In the genomic region with DNA sequence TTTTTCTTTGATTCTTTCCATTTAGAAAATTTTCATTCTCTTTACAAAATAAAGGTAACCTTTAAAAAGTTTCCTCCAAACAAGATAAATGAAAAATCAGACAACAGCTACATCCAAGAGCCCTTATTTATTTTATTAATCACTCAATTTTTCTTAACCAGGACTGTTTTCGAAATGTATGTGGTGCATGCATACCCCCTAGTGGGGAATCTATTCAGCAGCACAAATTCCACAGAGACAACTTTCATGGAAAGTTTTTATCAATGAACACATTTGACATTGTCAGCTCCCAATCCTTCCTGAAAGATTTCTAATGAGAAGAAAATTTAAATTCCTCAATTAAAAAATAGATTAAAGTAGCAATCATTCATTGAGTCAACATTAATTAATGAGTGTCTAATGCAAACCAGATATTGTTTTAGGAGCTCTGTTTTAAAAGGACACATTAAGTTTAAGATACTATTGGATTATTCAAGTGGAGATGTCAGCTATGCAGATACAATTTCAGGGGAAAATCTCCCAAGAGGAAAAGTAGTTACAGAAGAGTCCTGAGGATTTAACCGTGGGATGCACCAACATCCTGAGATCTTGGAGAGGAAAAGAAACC, we compare ENCODE assay signal across 8 cellular contexts. TPM values are rescaled to one million over a fixed set of nuclear protein-coding genes. Genes with fewer than 3 reads are reported as not detected.
DNase-seq lines count a peak whose midpoint lies in the region; ATAC-seq, FAIRE-seq and TF ChIP-seq lines count a peak whose summit lies in the region.

No MANE protein-coding gene starts in this region.

- no peaks in the 10 kb centered on the region for H3K4me1 ChIP-seq in breast epithelium

- no peak for DNase-seq in D721Med (ENCODE audit: insufficient read length, low spot score)
- DNase-seq in KBM-7: peak; percentile 33
- DNase-seq in breast epithelium (ENCODE audit: low spot score in 2 of 2): no peak
- peak; percentile 54 for DNase-seq in myocyte (ENCODE audit: low read depth)
- DNase-seq in COR-L47 (lab: John Stamatoyannopoulos, UW): no peak
- no peak for DNase-seq in activated naive CD4-positive, alpha-beta T cell treated with anti-CD3 and anti-CD28 coated beads, Interleukin-2, amount 10 ng/mL, durations not matched to agents 7 days and 5 days

- peaks cover 0 to 5% of the 10 kb centered on the region in 2 donors for H3K27me3 ChIP-seq in breast epithelium

- no peak for TF ChIP-seq POLR2A in breast epithelium (IDR thresholded peaks at IDR 0.05)

- no peak for FAIRE-seq in D721Med (lab: Jason Lieb, UNC)

- in situ Hi-C loops in KBM-7 (cut with MboI; ENCODE audit: low pct_unique_long_range_greater_than_20kb, low sequenced_read_pairs): loop anchor here (25.0 kb wide), 1 partner anchor 1076 kb away; no protein-coding TSS in a partner anchor

- TF ChIP-seq CTCF in D721Med (IDR thresholded peaks at IDR 0.05; ENCODE audit: insufficient read depth, missing control alignments): peak; percentile 68
- peak; percentile 57 to 69 (median 65) for TF ChIP-seq CTCF in breast epithelium (IDR thresholded peaks at IDR 0.05)

- intact Hi-C loops in breast epithelium (cut with DNase I; ENCODE audit: low total_unique reads): no loop called here

- no peak overlapping the region for H3K27ac Mint-ChIP-seq in activated naive CD4-positive, alpha-beta T cell treated with anti-CD3 and anti-CD28 coated beads, Interleukin-2, amount 10 ng/mL, durations not matched to agents 7 days and 5 days

- H3K9me3 ChIP-seq in breast epithelium: no peaks in the 10 kb centered on the region

- no peaks in the 10 kb centered on the region for H3K9me3 Mint-ChIP-seq in activated naive CD4-positive, alpha-beta T cell treated with anti-CD3 and anti-CD28 coated beads, Interleukin-2, amount 10 ng/mL, durations not matched to agents 7 days and 5 days

- ATAC-seq in GM19467 (IDR thresholded peaks at IDR 0.05; ENCODE audit: unreplicated experiment) (no peak), HG02642 (IDR thresholded peaks at IDR 0.05; ENCODE audit: poor library complexity, unreplicated experiment) (no peak)

- peaks cover 4% of the 10 kb centered on the region for H3K4me1 Mint-ChIP-seq in activated naive CD4-positive, alpha-beta T cell treated with anti-CD3 and anti-CD28 coated beads, Interleukin-2, amount 10 ng/mL, durations not matched to agents 7 days and 5 days

- no peaks in the 10 kb centered on the region for H3K36me3 Mint-ChIP-seq in activated naive CD4-positive, alpha-beta T cell treated with anti-CD3 and anti-CD28 coated beads, Interleukin-2, amount 10 ng/mL, durations not matched to agents 7 days and 5 days

- no peak overlapping the region for H3K4me3 Mint-ChIP-seq in activated naive CD4-positive, alpha-beta T cell treated with anti-CD3 and anti-CD28 coated beads, Interleukin-2, amount 10 ng/mL, durations not matched to agents 7 days and 5 days

- CTCF ChIA-PET in activated naive CD4-positive, alpha-beta T cell treated with anti-CD3 and anti-CD28 coated beads, Interleukin-2, amount 10 ng/mL, durations not matched to agents 7 days and 5 days (lab: Charles Lee): interaction anchor here (0.6 to 4.5 kb wide), 5 partner anchors 8 to 715 kb away, joined by 3 to 34 read pairs (median 3); no protein-coding TSS in a partner anchor

- no peaks in the 10 kb centered on the region for H3K36me3 ChIP-seq in breast epithelium

- H3K27me3 Mint-ChIP-seq in activated naive CD4-positive, alpha-beta T cell treated with anti-CD3 and anti-CD28 coated beads, Interleukin-2, amount 10 ng/mL, durations not matched to agents 7 days and 5 days: peaks cover 66% of the 10 kb centered on the region

- H3K4me3 ChIP-seq in breast epithelium: no peak overlapping the region

- H3K27ac ChIP-seq in breast epithelium: no peak overlapping the region

RNA-seq across cellular contexts. Expression of a gene that starts 5.2 kb away (rescaled TPM):
- total RNA-seq in breast epithelium: 1 to 10 TPM in 2 of 3 donors, under 1 TPM in 1; 0.66 to 1.8 (median 1.8) TPM
- total RNA-seq in myocyte: 4.2 and 18.2 TPM in 2 replicates
- polyA plus RNA-seq in myocyte (2012): 0.42 TPM

RNA-seq across cellular contexts. Expression of a gene that starts 8.8 kb away (rescaled TPM):
- total RNA-seq in breast epithelium (10 to 100 TPM; 31.8 to 48.7 (median 40.3) TPM), myocyte (30.9 and 44.1 TPM in 2 replicates)
- polyA plus RNA-seq in myocyte (2012): 28.6 TPM

RNA-seq across cellular contexts. Expression of a gene that starts 57.9 kb away (rescaled TPM):
- total RNA-seq in breast epithelium: under 1 TPM in 2 of 3 donors, not detected in 1; 0.32 to 0.66 TPM
- total RNA-seq in myocyte: 970 and 2,203 TPM in 2 replicates
- 1,024 TPM for polyA plus RNA-seq in myocyte (2012)

Comparison
In these comparisons a context has a peak if more than half of its experiments do, and no peak if none do; other contexts are left out.
1. DNase-seq: peak in KBM-7 (single experiment) and myocyte (single experiment); none in D721Med (single experiment), breast epithelium (0 of 2), COR-L47 (single experiment) and activated naive CD4-positive, alpha-beta T cell treated with anti-CD3 and anti-CD28 coated beads, Interleukin-2, amount 10 ng/mL, durations not matched to agents 7 days and 5 days (single experiment).
2. RNA of a gene that starts 57.9 kb away (total RNA-seq): 970 to 2,203 TPM in myocyte; 0.32 to 0.66 TPM in breast epithelium; every median in the first group is over 100 times any median in the second.